9 cellular contexts compared by ENCODE assay signal in the genomic region with DNA sequence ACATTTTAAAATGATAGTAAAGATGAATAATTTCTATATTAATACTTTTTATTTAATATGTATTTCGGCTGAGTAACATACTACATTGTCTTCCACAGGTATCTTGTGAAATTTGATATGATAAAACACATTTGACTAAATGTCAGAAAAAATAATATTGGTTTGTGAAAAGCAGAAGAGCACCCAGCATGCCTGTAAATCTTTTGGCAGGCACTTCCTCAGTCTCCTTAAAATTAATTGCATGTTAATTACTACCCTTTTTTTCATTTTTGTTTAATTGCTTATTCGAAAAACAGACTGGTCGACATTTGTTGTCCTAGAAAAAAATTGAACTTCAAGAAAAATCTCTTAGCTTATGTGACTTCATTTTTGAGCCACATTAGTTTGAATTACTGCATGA. TPM values are rescaled to one million over a fixed set of nuclear protein-coding genes. Genes with fewer than 3 reads are reported as not detected.
A peak's percentile ranks its signal among the peaks of the same experiment; 100 is the strongest.
DNase-seq lines count a peak whose midpoint lies in the region; ATAC-seq and TF ChIP-seq lines count a peak whose summit lies in the region.
"Had no signal": no experiment of that assay in that cellular context is flagged by ENCODE, and none has a peak within 500 bp of the region (broad histone marks: within the 10 kb centered on the region; RNA-seq: fewer than 3 reads in every experiment).

No MANE protein-coding gene starts in this region.

- peaks cover 0 to 3% of the 10 kb centered on the region in 2 donors for H3K36me3 Mint-ChIP-seq in activated T-cell treated with anti-CD3 and anti-CD28 coated beads, Interleukin-2, amount 50 U/mL, for 72 hours (ENCODE audit: insufficient read depth in 2 of 2)
- H3K36me3 Mint-ChIP-seq in WTC11 = peaks cover 7% of the 10 kb centered on the region
- H3K36me3 Mint-ChIP-seq in activated naive CD4-positive, alpha-beta T cell treated with anti-CD3 and anti-CD28 coated beads, Interleukin-2, amount 10 ng/mL, durations not matched to agents 7 days and 5 days = peaks cover 8% of the 10 kb centered on the region

- peak overlapping the region; percentile 38 for H3K4me3 ChIP-seq in iPS-15b (ENCODE audit: low read depth, low read length)
- H3K4me3 ChIP-seq in testis = peak overlapping the region; percentile 44 to 62

- CTCF ChIA-PET in WTC11 (lab: Charles Lee) = interaction anchor here (1.9 kb wide), 1 partner anchor 48 kb away, joined by 11 read pairs; a partner anchor contains a TSS
- CTCF ChIA-PET in activated naive CD4-positive, alpha-beta T cell treated with anti-CD3 and anti-CD28 coated beads, Interleukin-2, amount 10 ng/mL, durations not matched to agents 7 days and 5 days (lab: Charles Lee) = interaction anchor here (1.4 kb wide), 1 partner anchor 49 kb away, joined by 4 read pairs; a partner anchor contains a TSS

- no peak for TF ChIP-seq POLR2A in testis (IDR thresholded peaks at IDR 0.05)

- DNase-seq in activated T-cell treated with anti-CD3 and anti-CD28 coated beads, Interleukin-2, amount 50 U/mL, for 72 hours = no peak
- DNase-seq in activated T-cell treated with anti-CD3 and anti-CD28 coated beads for 4 hours (no peak), WTC11 (ENCODE audit: low spot score) (no peak), testis (no peak)
- DNase-seq in activated CD8-positive, alpha-beta memory T cell treated with anti-CD3 and anti-CD28 coated beads for 24 hours = no peak
- no peak for DNase-seq in activated naive CD4-positive, alpha-beta T cell treated with anti-CD3 and anti-CD28 coated beads, Interleukin-2, amount 10 ng/mL, durations not matched to agents 7 days and 5 days
- DNase-seq: SHP77 treated with DMSO at 0.1 percent for 48 hours had no signal

- 44 to 65% methylated on average over 3 of the region's 3 CpGs for WGBS in testis, 2 donors

- H3K27me3 ChIP-seq in iPS-15b (ENCODE audit: control insufficient read depth, insufficient read depth, low read length) (no peaks in the 10 kb centered on the region), testis (no peaks in the 10 kb centered on the region)

- POLR2A ChIA-PET in WTC11 (lab: Charles Lee) = interaction anchor here (1.0 to 1.4 kb wide), 3 partner anchors 16 to 48 kb away, joined by 3 to 5 read pairs (median 4); a partner anchor contains a TSS

- intact Hi-C loops in testis (cut with DNase I; ENCODE audit: low total_unique reads) = no loop called here

- peaks cover 57% of the 10 kb centered on the region for H3K4me1 Mint-ChIP-seq in activated T-cell treated with anti-CD3 and anti-CD28 coated beads, Interleukin-2, amount 50 U/mL, for 72 hours (ENCODE audit: low read depth)
- H3K4me1 Mint-ChIP-seq in WTC11 = peaks cover 28% of the 10 kb centered on the region
- H3K4me1 Mint-ChIP-seq in activated naive CD4-positive, alpha-beta T cell treated with anti-CD3 and anti-CD28 coated beads, Interleukin-2, amount 10 ng/mL, durations not matched to agents 7 days and 5 days = peaks cover 30% of the 10 kb centered on the region

- H3K4me1 ChIP-seq in iPS-15b (ENCODE audit: control insufficient read depth, insufficient read depth, low read length) = peaks cover 11% of the 10 kb centered on the region
- peaks cover 17% of the 10 kb centered on the region for H3K4me1 ChIP-seq in testis

- no peak for ATAC-seq in activated T-cell treated with anti-CD3 and anti-CD28 coated beads, Interleukin-2, amount 50 U/mL, for 72 hours (replicated peaks in 1 of 2)
- no peak for ATAC-seq in WTC11
- no peak for ATAC-seq in HG02678 (IDR thresholded peaks at IDR 0.05; ENCODE audit: unreplicated experiment)

- peak overlapping the region; percentile 79 to 85 for H3K27ac ChIP-seq in testis

- H3K27me3 Mint-ChIP-seq in activated T-cell treated with anti-CD3 and anti-CD28 coated beads, Interleukin-2, amount 50 U/mL, for 72 hours (ENCODE audit: low read depth) = no peaks in the 10 kb centered on the region
- H3K27me3 Mint-ChIP-seq in WTC11 (ENCODE audit: low read depth) = no peaks in the 10 kb centered on the region
- no peaks in the 10 kb centered on the region for H3K27me3 Mint-ChIP-seq in activated naive CD4-positive, alpha-beta T cell treated with anti-CD3 and anti-CD28 coated beads, Interleukin-2, amount 10 ng/mL, durations not matched to agents 7 days and 5 days

- TF ChIP-seq CTCF in WTC11 (IDR thresholded peaks at IDR 0.05) (no peak), testis (IDR thresholded peaks at IDR 0.05) (no peak)

- H3K27ac Mint-ChIP-seq in activated T-cell treated with anti-CD3 and anti-CD28 coated beads, Interleukin-2, amount 50 U/mL, for 72 hours = no peak overlapping the region
- H3K27ac Mint-ChIP-seq in WTC11 = peak overlapping the region; percentile 60; the same call in 1 of the 2 replicates
- no peak overlapping the region for H3K27ac Mint-ChIP-seq in activated naive CD4-positive, alpha-beta T cell treated with anti-CD3 and anti-CD28 coated beads, Interleukin-2, amount 10 ng/mL, durations not matched to agents 7 days and 5 days

- H3K36me3 ChIP-seq in iPS-15b (ENCODE audit: control insufficient read depth, insufficient read depth, low read length) (no peaks in the 10 kb centered on the region), testis (ENCODE audit: low read depth, missing control alignments) (no peaks in the 10 kb centered on the region)

- no peaks in the 10 kb centered on the region for H3K9me3 Mint-ChIP-seq in activated T-cell treated with anti-CD3 and anti-CD28 coated beads, Interleukin-2, amount 50 U/mL, for 72 hours
- H3K9me3 Mint-ChIP-seq in WTC11 = peaks cover 8% of the 10 kb centered on the region
- no peaks in the 10 kb centered on the region for H3K9me3 Mint-ChIP-seq in activated naive CD4-positive, alpha-beta T cell treated with anti-CD3 and anti-CD28 coated beads, Interleukin-2, amount 10 ng/mL, durations not matched to agents 7 days and 5 days

- H3K9me3 ChIP-seq in iPS-15b (ENCODE audit: control insufficient read depth, insufficient read depth, low read length) (no peaks in the 10 kb centered on the region), testis (no peaks in the 10 kb centered on the region)

- peak overlapping the region; percentile 87 to 90 for H3K4me3 Mint-ChIP-seq in activated T-cell treated with anti-CD3 and anti-CD28 coated beads, Interleukin-2, amount 50 U/mL, for 72 hours
- H3K4me3 Mint-ChIP-seq in WTC11 = peak overlapping the region; percentile 68; the same call in 1 of the 2 replicates
- H3K4me3 Mint-ChIP-seq in activated naive CD4-positive, alpha-beta T cell treated with anti-CD3 and anti-CD28 coated beads, Interleukin-2, amount 10 ng/mL, durations not matched to agents 7 days and 5 days = no peak overlapping the region

- no peak overlapping the region for H3K9ac ChIP-seq in iPS-15b (ENCODE audit: low read depth, low read length)

TF ChIP-seq in WTC11, 78 proteins besides CTCF, POLR2A, EP300 and RAD21 (continues in another document):
- TF ChIP-seq GTF2I (CRISPR knock-in tag; conservative IDR thresholded peaks at IDR 0.05) (no peak), JUN (CRISPR knock-in tag; IDR thresholded peaks at IDR 0.05) (no peak)
- TF ChIP-seq, protein P1, sequence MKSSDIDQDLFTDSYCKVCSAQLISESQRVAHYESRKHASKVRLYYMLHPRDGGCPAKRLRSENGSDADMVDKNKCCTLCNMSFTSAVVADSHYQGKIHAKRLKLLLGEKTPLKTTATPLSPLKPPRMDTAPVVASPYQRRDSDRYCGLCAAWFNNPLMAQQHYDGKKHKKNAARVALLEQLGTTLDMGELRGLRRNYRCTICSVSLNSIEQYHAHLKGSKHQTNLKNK (CRISPR knock-in tag; IDR thresholded peaks at IDR 0.05) = no peak
- TF ChIP-seq, protein P2, sequence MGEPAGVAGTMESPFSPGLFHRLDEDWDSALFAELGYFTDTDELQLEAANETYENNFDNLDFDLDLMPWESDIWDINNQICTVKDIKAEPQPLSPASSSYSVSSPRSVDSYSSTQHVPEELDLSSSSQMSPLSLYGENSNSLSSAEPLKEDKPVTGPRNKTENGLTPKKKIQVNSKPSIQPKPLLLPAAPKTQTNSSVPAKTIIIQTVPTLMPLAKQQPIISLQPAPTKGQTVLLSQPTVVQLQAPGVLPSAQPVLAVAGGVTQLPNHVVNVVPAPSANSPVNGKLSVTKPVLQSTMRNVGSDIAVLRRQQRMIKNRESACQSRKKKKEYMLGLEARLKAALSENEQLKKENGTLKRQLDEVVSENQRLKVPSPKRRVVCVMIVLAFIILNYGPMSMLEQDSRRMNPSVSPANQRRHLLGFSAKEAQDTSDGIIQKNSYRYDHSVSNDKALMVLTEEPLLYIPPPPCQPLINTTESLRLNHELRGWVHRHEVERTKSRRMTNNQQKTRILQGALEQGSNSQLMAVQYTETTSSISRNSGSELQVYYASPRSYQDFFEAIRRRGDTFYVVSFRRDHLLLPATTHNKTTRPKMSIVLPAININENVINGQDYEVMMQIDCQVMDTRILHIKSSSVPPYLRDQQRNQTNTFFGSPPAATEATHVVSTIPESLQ (CRISPR knock-in tag; IDR thresholded peaks at IDR 0.05) = no peak
- TF ChIP-seq, protein P3, sequence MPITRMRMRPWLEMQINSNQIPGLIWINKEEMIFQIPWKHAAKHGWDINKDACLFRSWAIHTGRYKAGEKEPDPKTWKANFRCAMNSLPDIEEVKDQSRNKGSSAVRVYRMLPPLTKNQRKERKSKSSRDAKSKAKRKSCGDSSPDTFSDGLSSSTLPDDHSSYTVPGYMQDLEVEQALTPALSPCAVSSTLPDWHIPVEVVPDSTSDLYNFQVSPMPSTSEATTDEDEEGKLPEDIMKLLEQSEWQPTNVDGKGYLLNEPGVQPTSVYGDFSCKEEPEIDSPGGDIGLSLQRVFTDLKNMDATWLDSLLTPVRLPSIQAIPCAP (CRISPR knock-in tag; IDR thresholded peaks at IDR 0.05) = no peak
- TF ChIP-seq, protein P4, sequence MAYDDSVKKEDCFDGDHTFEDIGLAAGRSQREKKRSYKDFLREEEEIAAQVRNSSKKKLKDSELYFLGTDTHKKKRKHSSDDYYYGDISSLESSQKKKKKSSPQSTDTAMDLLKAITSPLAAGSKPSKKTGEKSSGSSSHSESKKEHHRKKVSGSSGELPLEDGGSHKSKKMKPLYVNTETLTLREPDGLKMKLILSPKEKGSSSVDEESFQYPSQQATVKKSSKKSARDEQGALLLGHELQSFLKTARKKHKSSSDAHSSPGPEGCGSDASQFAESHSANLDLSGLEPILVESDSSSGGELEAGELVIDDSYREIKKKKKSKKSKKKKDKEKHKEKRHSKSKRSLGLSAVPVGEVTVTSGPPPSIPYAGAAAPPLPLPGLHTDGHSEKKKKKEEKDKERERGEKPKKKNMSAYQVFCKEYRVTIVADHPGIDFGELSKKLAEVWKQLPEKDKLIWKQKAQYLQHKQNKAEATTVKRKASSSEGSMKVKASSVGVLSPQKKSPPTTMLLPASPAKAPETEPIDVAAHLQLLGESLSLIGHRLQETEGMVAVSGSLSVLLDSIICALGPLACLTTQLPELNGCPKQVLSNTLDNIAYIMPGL (CRISPR knock-in tag; IDR thresholded peaks at IDR 0.05) = no peak

RNA-seq across cellular contexts. Expression of a gene that starts 40.6 kb away (rescaled TPM):
- 10 to 100 TPM; 28.7 to 31.1 TPM for total RNA-seq in activated T-cell treated with anti-CD3 and anti-CD28 coated beads, Interleukin-2, amount 50 U/mL, for 72 hours
- total RNA-seq in WTC11 (2021) (29.1 to 30.3 TPM (median 30.0 TPM) in 3 replicates), testis (10 to 100 TPM; 89.2 to 97.4 TPM)
- 63.0 TPM for polyA plus RNA-seq in testis (ENCODE audit: insufficient read depth, low read depth, low replicate concordance)

RNA-seq across cellular contexts. Expression of a gene that starts 48.5 kb away (rescaled TPM):
- total RNA-seq in activated T-cell treated with anti-CD3 and anti-CD28 coated beads, Interleukin-2, amount 50 U/mL, for 72 hours = 10 to 100 TPM; 15.1 to 15.7 TPM
- 10.3 to 12.8 TPM (median 12.7 TPM) in 3 replicates for total RNA-seq in WTC11 (2021)
- total RNA-seq in testis = 10 to 100 TPM; 25.5 to 27.9 TPM
- 10.3 TPM for polyA plus RNA-seq in testis (ENCODE audit: insufficient read depth, low read depth, low replicate concordance)
